Comparison of ENCODE assay signal across 8 cellular contexts in genomic region chr1:226308166-226308722, GRCh38. TPM values are rescaled to one million over a fixed set of nuclear protein-coding genes. Genes with fewer than 3 reads are reported as not detected.
A peak's percentile ranks its signal among the peaks of the same experiment; 100 is the strongest.
DNase-seq lines count a peak whose midpoint lies in the region; ATAC-seq and TF ChIP-seq lines count a peak whose summit lies in the region.

No MANE protein-coding gene starts in this region.

- WGBS in neuronal stem cell (ENCODE audit: extremely low coverage in 2 of 2, insufficient read length in 2 of 2, insufficient replicate concordance in 1 of 2), 2 donors = no CpG with 5 or more reads among the region's 14 CpGs

- H4K8ac ChIP-seq in neuronal stem cell (ENCODE audit: low read depth, low read length) = peak overlapping the region; percentile 93

- H2BK120ac ChIP-seq in neuronal stem cell (ENCODE audit: low read depth, low read length) = peak overlapping the region; percentile 92

- H3K79me1 ChIP-seq in neuronal stem cell (ENCODE audit: low read depth, low read length) = peaks cover 5% of the 10 kb centered on the region

- H3K4ac ChIP-seq in neuronal stem cell (ENCODE audit: low read length) = no peak overlapping the region

- peak overlapping the region; percentile 99 for H3K27ac ChIP-seq in A673 (ENCODE audit: low read depth, low read length, poor library complexity, severe bottlenecking)
- no peak overlapping the region for H3K27ac ChIP-seq in neuronal stem cell (replicated peaks; ENCODE audit: low read length)

- peak overlapping the region; percentile 77 for H3K14ac ChIP-seq in neuronal stem cell (ENCODE audit: low read length)

- H3K27me3 ChIP-seq in A673 (replicated peaks; ENCODE audit: insufficient read depth, low read depth, low read length, poor library complexity) (no peaks in the 10 kb centered on the region), neuronal stem cell (ENCODE audit: control insufficient read depth in 3 of 3, insufficient read depth in 3 of 3, low read depth in 1 of 3, low read length in 3 of 3) (peaks cover 0 to 3% (median 0%) of the 10 kb centered on the region in 3 experiments)

- H3K4me1 ChIP-seq in A673 (ENCODE audit: insufficient read depth, low read length, poor library complexity, severe bottlenecking) (peaks cover 16% of the 10 kb centered on the region), neuronal stem cell (ENCODE audit: control insufficient read depth in 2 of 2, insufficient read depth in 1 of 2, low read depth in 1 of 2, low read length in 2 of 2) (peaks cover 6 to 8% of the 10 kb centered on the region in 2 donors)

- peak overlapping the region; percentile 94 for H2AK5ac ChIP-seq in neuronal stem cell (ENCODE audit: low read depth, low read length)

- CTCF ChIA-PET in A673 (lab: Charles Lee) = interaction anchor here (1.1 kb wide), 1 partner anchor 25 kb away, joined by 3 read pairs; no protein-coding TSS in a partner anchor

- intact Hi-C loops in A673 (cut with micrococcal nuclease; ENCODE audit: unreplicated experiment) = no loop called here

- POLR2A ChIA-PET in A673 (lab: Charles Lee; ENCODE audit: low non-redundant PET) = no interaction called here

- peak overlapping the region; percentile 81 for H3K4me2 ChIP-seq in neuronal stem cell (ENCODE audit: insufficient read depth, low read length, poor library complexity, severe bottlenecking)

- no TSS peak for BruUV-seq in A673 (replicated peaks; lab: Mats Ljungman, UMichigan)

- H3K9ac ChIP-seq in neuronal stem cell (ENCODE audit: low read depth, low read length, poor library complexity) = peak overlapping the region; percentile 98

- H2AFZ ChIP-seq in neuronal stem cell (ENCODE audit: low read length) = peak overlapping the region; percentile 100

- H3K18ac ChIP-seq in neuronal stem cell (ENCODE audit: low read length) = peak overlapping the region; percentile 100

- no peaks in the 10 kb centered on the region for H3K9me3 ChIP-seq in A673 (ENCODE audit: low read depth, low read length, poor library complexity, severe bottlenecking)
- peaks cover 0 to 2% of the 10 kb centered on the region in 2 donors for H3K9me3 ChIP-seq in neuronal stem cell (replicated peaks in 1 of 2; ENCODE audit: control insufficient read depth in 2 of 2, insufficient read depth in 1 of 2, low read depth in 1 of 2, low read length in 2 of 2)

- peak overlapping the region; percentile 97 for H3K23ac ChIP-seq in neuronal stem cell (ENCODE audit: low read depth, low read length, poor library complexity)

- H2BK5ac ChIP-seq in neuronal stem cell (ENCODE audit: low read length) = peak overlapping the region; percentile 98

- no peak overlapping the region for H2BK12ac ChIP-seq in neuronal stem cell (ENCODE audit: low read length)

- H3K36me3 ChIP-seq in A673 (ENCODE audit: insufficient read depth, low read length, poor library complexity, severe bottlenecking) = no peaks in the 10 kb centered on the region
- peaks cover 0 to 11% of the 10 kb centered on the region in 2 donors for H3K36me3 ChIP-seq in neuronal stem cell (replicated peaks in 1 of 2; ENCODE audit: control insufficient read depth in 2 of 2, insufficient read depth in 2 of 2, low read length in 2 of 2)

- no peak overlapping the region for H4K91ac ChIP-seq in neuronal stem cell (ENCODE audit: low read depth, low read length, poor library complexity)

- H3K4me3 ChIP-seq in A673 (ENCODE audit: low read depth, low read length, poor library complexity, severe bottlenecking) (peak overlapping the region; percentile 99), WI38 (ENCODE audit: low read depth, low read length) (peak overlapping the region; percentile 81), epithelial cell of proximal tubule (ENCODE audit: low read depth, low read length) (peak overlapping the region; percentile 98), neuronal stem cell (ENCODE audit: low read length in 2 of 2) (peak overlapping the region; percentile 97 to 100)

- ATAC-seq in GM18907 (IDR thresholded peaks at IDR 0.05; ENCODE audit: unreplicated experiment) (peak; percentile 27), HG03354 (IDR thresholded peaks at IDR 0.05; ENCODE audit: poor library complexity, severe bottlenecking, unreplicated experiment) (peak; percentile 27)

- peak overlapping the region; percentile 89 for H2BK15ac ChIP-seq in neuronal stem cell (ENCODE audit: low read length)

- DNase-seq in A673 (ENCODE audit: low spot score) (peak; percentile 9), epithelial cell of proximal tubule (ENCODE audit: low read depth) (no peak), neuronal stem cell (ENCODE audit: low spot score) (no peak), glomerular visceral epithelial cell (ENCODE audit: extremely low spot score) (no peak), T1000 (lab: John Stamatoyannopoulos, UW) (no peak)

- TF ChIP-seq CTCF in A673 (conservative IDR thresholded peaks at IDR 0.05; ENCODE audit: low read depth, low read length) = no peak
- TF ChIP-seq CTCF in WI38 (IDR thresholded peaks at IDR 0.05; ENCODE audit: low read depth, low read length) = 0 out of 2 replicates have a peak, but pooled peaks have one; percentile 4
- TF ChIP-seq CTCF in epithelial cell of proximal tubule (conservative IDR thresholded peaks at IDR 0.05; ENCODE audit: low read depth, low read length) = no peak

RNA-seq across cellular contexts. Expression of gene LIN9, which starts 0.7 kb away (rescaled TPM):
- total RNA-seq in A673 (2021) (20.2 and 20.7 TPM in 2 replicates), epithelial cell of proximal tubule (5.5 and 13.8 TPM in 2 replicates)
- 12.2 TPM for polyA plus RNA-seq in neuronal stem cell (2013, experiment 1 of 2)
- polyA plus RNA-seq in neuronal stem cell (2013, experiment 2 of 2) = 12.3 TPM
